ENCODE assay signal across 18 cellular contexts in the genomic region with DNA sequence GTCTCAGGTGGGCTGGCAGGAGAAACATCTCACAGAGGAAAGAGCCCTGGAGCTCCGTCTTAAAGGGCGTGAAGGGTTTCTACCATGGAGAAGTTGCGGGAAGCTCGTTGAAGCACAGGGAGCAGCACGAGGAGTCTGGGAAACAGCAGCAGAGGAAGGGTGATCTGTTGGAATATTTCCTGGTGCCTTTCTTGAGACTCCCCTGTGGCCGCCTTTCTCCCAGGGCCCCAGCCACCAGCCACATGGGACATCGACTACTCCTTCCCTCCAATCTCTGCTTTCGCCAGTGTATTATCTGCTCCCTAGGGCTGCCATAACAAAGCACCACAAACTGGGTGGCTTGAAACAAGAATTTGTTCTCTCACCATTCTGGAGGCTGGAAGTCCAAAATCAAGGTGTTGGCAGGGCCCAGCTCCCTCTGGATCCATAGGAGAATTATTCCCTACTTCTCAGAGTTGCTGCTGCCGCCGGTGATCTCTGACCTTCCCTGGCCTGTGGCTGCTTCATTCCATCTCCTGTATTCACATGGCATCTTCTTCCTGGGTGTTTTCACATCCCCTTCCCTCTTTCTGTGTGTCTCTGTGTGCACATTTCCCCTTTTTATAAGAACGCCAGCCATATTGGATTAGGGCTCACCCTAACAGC.
"Had no signal": no experiment of that assay in that cellular context is flagged by ENCODE, and none has a peak within 500 bp of the region (broad histone marks: within the 10 kb centered on the region; RNA-seq: fewer than 3 reads in every experiment).

No MANE protein-coding gene starts in this region.

- H3K27me3 ChIP-seq: SJSA1 had no signal

- H3K36me3 ChIP-seq: SJSA1 had no signal

- H3K4me1 ChIP-seq: SJSA1 had no signal

- H3K4me3 ChIP-seq: SJSA1, SK-N-MC had no signal

- H3K9me3 ChIP-seq: SJSA1 had no signal

- DNase-seq: KBM-7, NCI-H1048, NCI-H1105, NCI-H1417, NCI-H1436 treated with DMSO at 0.1 percent for 48 hours, NCI-H1694, NCI-H187 treated with DMSO at 0.1 percent for 48 hours, NCI-H2029 treated with DMSO at 0.1 percent for 48 hours, NCI-H2171 treated with DMSO at 0.1 percent for 48 hours, NCI-H345, NCI-H524, NCI-H526 treated with DMSO at 0.1 percent for 48 hours, NCI-H774, Right ventricle myocardium superior, RPMI8226, SIG-M5 had no signal

- H3K27ac ChIP-seq: SJSA1, SK-N-MC had no signal
